15 cellular contexts compared by ENCODE assay signal in genomic region chr12:118140825-118141224, GRCh38. TPM values are rescaled to one million over a fixed set of nuclear protein-coding genes. Genes with fewer than 3 reads are reported as not detected.
DNase-seq lines count a peak whose midpoint lies in the region; ATAC-seq and TF ChIP-seq lines count a peak whose summit lies in the region.
"Had no signal": no experiment of that assay in that cellular context is flagged by ENCODE, and none has a peak within 500 bp of the region (broad histone marks: within the 10 kb centered on the region; RNA-seq: fewer than 3 reads in every experiment).

No MANE protein-coding gene starts in this region.

- no peak overlapping the region for H3K4me3 Mint-ChIP-seq in activated naive CD4-positive, alpha-beta T cell treated with anti-CD3 and anti-CD28 coated beads for 36 hours
- H3K4me3 Mint-ChIP-seq in stimulated activated naive CD8-positive, alpha-beta T cell treated with anti-CD3 and anti-CD28 coated beads, Interleukin-15, Interleukin-2, amounts not matched to agents 100 ng/mL and 50 ng/mL, for 24 hours: no peak overlapping the region
- H3K4me3 Mint-ChIP-seq: CD14-positive monocyte; CD4-positive, alpha-beta memory T cell; H9 had no signal

- H3K36me3 Mint-ChIP-seq in activated naive CD4-positive, alpha-beta T cell treated with anti-CD3 and anti-CD28 coated beads for 36 hours (ENCODE audit: low read depth): peaks cover 38% of the 10 kb centered on the region
- H3K36me3 Mint-ChIP-seq in stimulated activated naive CD8-positive, alpha-beta T cell treated with anti-CD3 and anti-CD28 coated beads, Interleukin-15, Interleukin-2, amounts not matched to agents 100 ng/mL and 50 ng/mL, for 24 hours (ENCODE audit: low read depth): peaks cover 66% of the 10 kb centered on the region

- H3K4me1 Mint-ChIP-seq in activated naive CD4-positive, alpha-beta T cell treated with anti-CD3 and anti-CD28 coated beads for 36 hours (ENCODE audit: low read depth): peaks cover 15% of the 10 kb centered on the region
- peaks cover 51% of the 10 kb centered on the region for H3K4me1 Mint-ChIP-seq in stimulated activated naive CD8-positive, alpha-beta T cell treated with anti-CD3 and anti-CD28 coated beads, Interleukin-15, Interleukin-2, amounts not matched to agents 100 ng/mL and 50 ng/mL, for 24 hours (ENCODE audit: low read depth)

- intact Hi-C loops in activated naive CD4-positive, alpha-beta T cell treated with anti-CD3 and anti-CD28 coated beads for 36 hours (cut with micrococcal nuclease): no loop called here
- intact Hi-C loops in gastrocnemius medialis (cut with DNase I; ENCODE audit: low total_unique reads): no loop called here

- H3K27ac ChIP-seq in gastrocnemius medialis: peak overlapping the region in 3 of 4 donors; percentile 96 to 97 (median 97)
- H3K27ac ChIP-seq: BLaER1 had no signal

- ATAC-seq in stimulated activated naive CD8-positive, alpha-beta T cell treated with anti-CD3 and anti-CD28 coated beads, Interleukin-15, Interleukin-2, amounts not matched to agents 100 U/mL and 50 U/mL, for 24 hours: no peak
- no peak for ATAC-seq in gastrocnemius medialis

- peaks cover 0 to 48% of the 10 kb centered on the region in 2 donors for H3K36me3 ChIP-seq in gastrocnemius medialis

- in situ Hi-C loops in gastrocnemius medialis (cut with MboI; ENCODE audit: low sequenced_read_pairs in 4 of 4) (no loop called here), G401 (cut with HindIII; ENCODE audit: low sequenced_read_pairs) (no loop called here)

- no peaks in the 10 kb centered on the region for H3K27me3 Mint-ChIP-seq in activated naive CD4-positive, alpha-beta T cell treated with anti-CD3 and anti-CD28 coated beads for 36 hours (ENCODE audit: low read depth)
- no peaks in the 10 kb centered on the region for H3K27me3 Mint-ChIP-seq in stimulated activated naive CD8-positive, alpha-beta T cell treated with anti-CD3 and anti-CD28 coated beads, Interleukin-15, Interleukin-2, amounts not matched to agents 100 ng/mL and 50 ng/mL, for 24 hours
- H3K27me3 Mint-ChIP-seq: CD4-positive, alpha-beta memory T cell had no signal

- H3K4me3 ChIP-seq in gastrocnemius medialis: no peak overlapping the region
- H3K4me3 ChIP-seq: BLaER1 had no signal

- TF ChIP-seq CTCF in gastrocnemius medialis (IDR thresholded peaks at IDR 0.05 in 4 of 5, conservative IDR thresholded peaks at IDR 0.05 in 1 of 5): no peak

- CTCF ChIA-PET in activated naive CD4-positive, alpha-beta T cell treated with anti-CD3 and anti-CD28 coated beads for 36 hours (lab: Charles Lee): interaction anchor here (1.0 to 1.6 kb wide), 3 partner anchors 20 to 235 kb away, joined by 4 to 5 read pairs (median 5); partner anchors contain the start of gene SUDS3

- no peaks in the 10 kb centered on the region for H3K9me3 Mint-ChIP-seq in activated naive CD4-positive, alpha-beta T cell treated with anti-CD3 and anti-CD28 coated beads for 36 hours
- no peaks in the 10 kb centered on the region for H3K9me3 Mint-ChIP-seq in stimulated activated naive CD8-positive, alpha-beta T cell treated with anti-CD3 and anti-CD28 coated beads, Interleukin-15, Interleukin-2, amounts not matched to agents 100 ng/mL and 50 ng/mL, for 24 hours
- H3K9me3 Mint-ChIP-seq: CD14-positive monocyte; CD4-positive, alpha-beta memory T cell; H9 had no signal

- DNase-seq in activated naive CD4-positive, alpha-beta T cell treated with anti-CD3 and anti-CD28 coated beads for 36 hours: no peak
- no peak for DNase-seq in activated naive CD4-positive, alpha-beta T cell (lab: John Stamatoyannopoulos, UW)
- DNase-seq in stimulated activated naive CD8-positive, alpha-beta T cell treated with anti-CD3 and anti-CD28 coated beads, Interleukin-15, Interleukin-2, amounts not matched to agents 100 U/mL and 50 U/mL, for 24 hours: no peak
- no peak for DNase-seq in gastrocnemius medialis
- DNase-seq in G401 (ENCODE audit: low spot score): no peak
- no peak for DNase-seq in amniotic stem cell (lab: John Stamatoyannopoulos, UW)
- DNase-seq: 8988T; CD4-positive, alpha-beta memory T cell; DMS153; DMS79; GF-D8; H9 had no signal

- TF ChIP-seq POLR2A in gastrocnemius medialis (IDR thresholded peaks at IDR 0.05): no peak

- H3K27ac Mint-ChIP-seq in activated naive CD4-positive, alpha-beta T cell treated with anti-CD3 and anti-CD28 coated beads for 36 hours: peak overlapping the region; percentile 18
- peak overlapping the region; percentile 49 for H3K27ac Mint-ChIP-seq in stimulated activated naive CD8-positive, alpha-beta T cell treated with anti-CD3 and anti-CD28 coated beads, Interleukin-15, Interleukin-2, amounts not matched to agents 100 ng/mL and 50 ng/mL, for 24 hours
- H3K27ac Mint-ChIP-seq: H9 had no signal

- peaks cover 16 to 24% of the 10 kb centered on the region in 2 donors for H3K4me1 ChIP-seq in gastrocnemius medialis

- H3K9me3 ChIP-seq in gastrocnemius medialis: no peaks in the 10 kb centered on the region
- H3K9me3 ChIP-seq: BLaER1 had no signal

- H3K27me3 ChIP-seq in gastrocnemius medialis: no peaks in the 10 kb centered on the region
- H3K27me3 ChIP-seq: BLaER1 had no signal

RNA-seq across cellular contexts. Expression of gene PEBP1, which starts 4.9 kb away (rescaled TPM):
- 100 to 1,000 TPM; 117 to 120 TPM for total RNA-seq in activated naive CD4-positive, alpha-beta T cell treated with anti-CD3 and anti-CD28 coated beads for 36 hours
- 100 to 1,000 TPM; 306 to 442 (median 330) TPM for total RNA-seq in gastrocnemius medialis
- 259 and 282 TPM in 2 replicates for total RNA-seq in G401 (2014; rRNA removed; shearing (Covaris generic))

RNA-seq across cellular contexts. Expression of gene VSIG10, which starts 37.0 kb away (rescaled TPM):
- total RNA-seq in activated naive CD4-positive, alpha-beta T cell treated with anti-CD3 and anti-CD28 coated beads for 36 hours: 1 to 10 TPM; 1.7 to 2.4 TPM
- total RNA-seq in gastrocnemius medialis: 10 to 100 TPM in 3 of 4 donors, 1 to 10 TPM in 1; 9.3 to 22.1 (median 17.0) TPM
- total RNA-seq in G401 (2014; rRNA removed; shearing (Covaris generic)): 24.2 and 32.2 TPM in 2 replicates
